Comparison of ENCODE assay signal across 19 cellular contexts in the genomic region with DNA sequence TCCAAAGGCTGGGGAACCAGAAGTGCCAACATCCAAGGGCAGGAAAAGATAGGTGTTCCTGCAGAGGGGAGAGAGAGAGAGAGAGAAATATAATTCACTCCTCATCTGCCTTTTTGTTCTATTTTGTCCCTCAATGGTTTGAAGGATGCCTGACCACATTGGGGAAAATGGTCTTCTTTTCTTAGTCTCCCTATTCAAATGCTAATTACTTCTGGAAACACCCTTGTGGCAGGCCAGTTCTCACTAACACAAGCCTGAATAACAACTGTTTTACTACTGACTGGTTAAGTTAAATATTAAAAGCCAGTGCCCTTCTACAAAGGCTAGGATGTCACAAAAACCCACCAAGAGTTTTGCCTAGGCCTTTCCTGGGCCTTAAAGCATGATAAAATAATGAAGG.
"Had no signal": no experiment of that assay in that cellular context is flagged by ENCODE, and none has a peak within 500 bp of the region (broad histone marks: within the 10 kb centered on the region; RNA-seq: fewer than 3 reads in every experiment).

No MANE protein-coding gene starts in this region.

- H3K4me3 Mint-ChIP-seq: activated T-cell treated with anti-CD3 and anti-CD28 coated beads, Interleukin-2, amount 50 U/mL, for 72 hours; natural killer cell treated with Interleukin-12 subunit alpha and Interleukin-12 subunit beta and Interleukin-15 and Interleukin-18, amount 100 ng/mL, for 72 hours had no signal

- H3K9me3 ChIP-seq: uterus had no signal

- H3K36me3 ChIP-seq: tibial nerve, uterus had no signal

- H3K27me3 ChIP-seq: tibial nerve, uterus had no signal

- H3K27ac Mint-ChIP-seq: activated T-cell treated with anti-CD3 and anti-CD28 coated beads, Interleukin-2, amount 50 U/mL, for 72 hours; natural killer cell treated with Interleukin-12 subunit alpha and Interleukin-12 subunit beta and Interleukin-15 and Interleukin-18, amount 100 ng/mL, for 72 hours had no signal

- H3K4me3 ChIP-seq: lung, tibial nerve, uterus had no signal

- DNase-seq: activated CD4-positive, alpha-beta T cell treated with anti-CD3 and anti-CD28 coated beads, Interleukin-2, amount 50 U/mL, for 4 hours; activated effector memory CD4-positive, alpha-beta T cell treated with anti-CD3 and anti-CD28 coated beads, Interleukin-2, amount 50 U/mL, for 16 hours; activated naive CD4-positive, alpha-beta T cell treated with anti-CD3 and anti-CD28 coated beads, Interleukin-2, amount 50 U/mL, for 16 hours; activated T-cell treated with anti-CD3 and anti-CD28 coated beads, Interleukin-2, amount 50 U/mL, for 72 hours; aorta; cerebellar nuclear complex; cortex of kidney; islet precursor cell; left colon; stimulated activated CD4-positive, alpha-beta T cell treated with anti-CD3 and anti-CD28 coated beads, Interleukin-2, amount 100 ng/mL, for 24 hours; stimulated activated naive CD8-positive, alpha-beta T cell treated with anti-CD3 and anti-CD28 coated beads, Interleukin-15, Interleukin-2, amounts not matched to agents 100 U/mL and 50 U/mL, for 24 hours; substantia nigra; T-helper 2 cell; uterus had no signal

- H3K4me1 ChIP-seq: tibial nerve, uterus had no signal

- ATAC-seq: activated T-cell treated with anti-CD3 and anti-CD28 coated beads, Interleukin-2, amount 50 U/mL, for 72 hours; left colon; natural killer cell treated with Interleukin-12 subunit alpha and Interleukin-12 subunit beta and Interleukin-15 and Interleukin-18, amount 100 ng/mL, for 72 hours; stimulated activated naive CD8-positive, alpha-beta T cell treated with anti-CD3 and anti-CD28 coated beads, Interleukin-15, Interleukin-2, amounts not matched to agents 100 U/mL and 50 U/mL, for 24 hours had no signal

- H3K27ac ChIP-seq: tibial nerve, uterus, VCaP had no signal

- H3K36me3 Mint-ChIP-seq: natural killer cell treated with Interleukin-12 subunit alpha and Interleukin-12 subunit beta and Interleukin-15 and Interleukin-18, amount 100 ng/mL, for 72 hours had no signal

- H3K27me3 Mint-ChIP-seq: natural killer cell treated with Interleukin-12 subunit alpha and Interleukin-12 subunit beta and Interleukin-15 and Interleukin-18, amount 100 ng/mL, for 72 hours; progenitor cell of endocrine pancreas had no signal
